ENCODE assay signal across 11 cellular contexts in the genomic region with DNA sequence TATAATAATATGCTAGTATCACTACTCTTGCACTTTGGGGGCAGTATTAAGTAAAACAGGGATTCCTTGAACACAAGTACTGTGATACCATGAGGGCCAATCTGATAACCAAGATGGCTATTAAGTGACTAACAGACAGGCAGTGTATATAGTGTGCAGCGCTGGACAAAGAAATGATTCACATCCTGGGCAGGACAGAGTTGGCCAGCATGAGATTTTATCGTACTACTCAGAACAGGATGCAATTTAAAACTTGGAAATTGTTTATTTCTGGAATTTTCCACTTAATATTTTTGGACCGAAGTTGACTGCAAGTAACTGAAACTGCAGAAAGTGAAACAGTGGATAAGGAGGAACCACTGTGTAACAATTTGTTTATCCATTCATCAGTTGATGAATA.
DNase-seq lines count a peak whose midpoint lies in the region; ATAC-seq, FAIRE-seq and TF ChIP-seq lines count a peak whose summit lies in the region.
"Had no signal": no experiment of that assay in that cellular context is flagged by ENCODE, and none has a peak within 500 bp of the region (broad histone marks: within the 10 kb centered on the region; RNA-seq: fewer than 3 reads in every experiment).

No MANE protein-coding gene starts in this region.

- no peaks in the 10 kb centered on the region for H4K20me1 ChIP-seq in H9 (ENCODE audit: control insufficient read depth, insufficient read depth, insufficient read length)

- H3K9me3 ChIP-seq in left ventricle myocardium inferior (replicated peaks) (peaks cover 11% of the 10 kb centered on the region), thyroid gland (no peaks in the 10 kb centered on the region), colonic mucosa (no peaks in the 10 kb centered on the region), H9 (ENCODE audit: control insufficient read depth, low read depth, low read length) (no peaks in the 10 kb centered on the region)

- H3K9me3 Mint-ChIP-seq in H9 = peaks cover 16 to 22% of the 10 kb centered on the region in 2 experiments

- H3K14ac ChIP-seq in H9 (ENCODE audit: insufficient read depth, low read length) = no peak overlapping the region

- H3K18ac ChIP-seq in H9 (ENCODE audit: insufficient read length, low read depth, low read length) = no peak overlapping the region

- FAIRE-seq in D721Med (lab: Jason Lieb, UNC) = no peak

- no peak overlapping the region for H4K91ac ChIP-seq in H9 (ENCODE audit: insufficient read length, low read depth, low read length)

- intact Hi-C loops in left ventricle myocardium inferior (cut with micrococcal nuclease) = no loop called here
- intact Hi-C loops in thyroid gland (cut with DNase I) = no loop called here
- intact Hi-C loops in colonic mucosa (cut with DNase I) = no loop called here

- H3K4me1 Mint-ChIP-seq in H9 = peaks cover 25 to 39% of the 10 kb centered on the region in 2 experiments
- H3K4me1 Mint-ChIP-seq: activated naive CD8-positive, alpha-beta T cell treated with anti-CD3 and anti-CD28 coated beads, Interleukin-2, amount 10 ng/mL, durations not matched to agents 7 days and 5 days had no signal

- no peak overlapping the region for H4K5ac ChIP-seq in H9 (ENCODE audit: insufficient read length, low read depth, low read length)

- H3K9ac ChIP-seq in colonic mucosa (ENCODE audit: low read depth in 2 of 2, low read length in 2 of 2) = no peak overlapping the region
- H3K9ac ChIP-seq in H9 (ENCODE audit: extremely low read depth, insufficient read length, low read length) = no peak overlapping the region

- H3K36me3 Mint-ChIP-seq in H9 (ENCODE audit: insufficient read depth in 1 of 3, low read depth in 3 of 3) = peaks cover 10 to 23% (median 11%) of the 10 kb centered on the region in 3 experiments

- peaks cover 2% of the 10 kb centered on the region; the same call in 1 of the 2 replicates for H3K27me3 Mint-ChIP-seq in H9 (ENCODE audit: low read depth)
- H3K27me3 Mint-ChIP-seq: type B pancreatic cell had no signal

- no peak overlapping the region for H3K27ac Mint-ChIP-seq in H9
- H3K27ac Mint-ChIP-seq: activated naive CD8-positive, alpha-beta T cell treated with anti-CD3 and anti-CD28 coated beads, Interleukin-2, amount 10 ng/mL, durations not matched to agents 7 days and 5 days; type B pancreatic cell had no signal

- H3K36me3 ChIP-seq in left ventricle myocardium inferior (no peaks in the 10 kb centered on the region), thyroid gland (no peaks in the 10 kb centered on the region), colonic mucosa (no peaks in the 10 kb centered on the region)

- H2BK120ac ChIP-seq in H9 (ENCODE audit: low read depth, low read length, poor library complexity, severe bottlenecking) = no peak overlapping the region

- H3K4me3 ChIP-seq in left ventricle myocardium inferior (peak overlapping the region; percentile 7), thyroid gland (replicated peaks in 1 of 3) (no peak overlapping the region), colonic mucosa (no peak overlapping the region)

- H3K27me3 ChIP-seq in left ventricle myocardium inferior (ENCODE audit: low read depth) (no peaks in the 10 kb centered on the region), thyroid gland (no peaks in the 10 kb centered on the region), colonic mucosa (no peaks in the 10 kb centered on the region), H9 (ENCODE audit: insufficient read depth, low read length) (no peaks in the 10 kb centered on the region)

- H2AK5ac ChIP-seq in H9 (ENCODE audit: insufficient read length, low read length) = no peak overlapping the region

- H3K4me2 ChIP-seq in H9 (ENCODE audit: insufficient read depth, insufficient read length, low read length) = no peak overlapping the region

- H3K27ac ChIP-seq in left ventricle myocardium inferior (replicated peaks) (peak overlapping the region; percentile 74), thyroid gland (peak overlapping the region in 2 of 3 donors; percentile 3 to 34), colonic mucosa (no peak overlapping the region), H9 (ENCODE audit: insufficient read length, low read depth, low read length) (no peak overlapping the region)

- H4K8ac ChIP-seq in H9 (replicated peaks; ENCODE audit: insufficient read length, low read depth, low read length) = no peak overlapping the region

- H3K56ac ChIP-seq in H9 (ENCODE audit: insufficient read length, low read depth, low read length) = no peak overlapping the region

- no peak for TF ChIP-seq POLR2A in thyroid gland (IDR thresholded peaks at IDR 0.05)

- no peak overlapping the region for H2BK20ac ChIP-seq in H9 (ENCODE audit: low read depth, low read length, poor library complexity, severe bottlenecking)

- 64 to 68% methylated on average over 3 of the region's 3 CpGs for WGBS in thyroid gland, 2 donors
- WGBS in H9 (ENCODE audit: extremely low coverage, insufficient read length, low lambda C conversion rate) = no CpG with 5 or more reads among the region's 3 CpGs

- H3T11ph ChIP-seq in H9 (ENCODE audit: low read length) = no peak overlapping the region

- H3K79me2 ChIP-seq in H9 (ENCODE audit: insufficient read depth, low read length) = no peaks in the 10 kb centered on the region

- peak; percentile 14 for DNase-seq in HT-29 (ENCODE audit: low spot score)
- peak; percentile 65 for DNase-seq in astrocyte of the hippocampus (ENCODE audit: low read depth, low spot score)
- DNase-seq in left ventricle myocardium inferior = no peak
- DNase-seq in thyroid gland = no peak
- no peak for DNase-seq in colonic mucosa
- no peak for DNase-seq in H9
- DNase-seq in D721Med (ENCODE audit: insufficient read length, low spot score) = no peak
- DNase-seq: activated naive CD8-positive, alpha-beta T cell treated with anti-CD3 and anti-CD28 coated beads, Interleukin-2, amount 10 ng/mL, durations not matched to agents 7 days and 5 days; NCI-H2081 treated with DMSO at 0.1 percent for 48 hours had no signal

- no peaks in the 10 kb centered on the region for H3K79me1 ChIP-seq in H9 (ENCODE audit: insufficient read depth, low read depth, low read length, poor library complexity, severe bottlenecking)

- no peak for ATAC-seq in GM21529 (IDR thresholded peaks at IDR 0.05; ENCODE audit: unreplicated experiment)

- no peak overlapping the region for H2BK5ac ChIP-seq in H9 (ENCODE audit: insufficient read length, low read length)

- no peaks in the 10 kb centered on the region for H3K23me2 ChIP-seq in H9 (ENCODE audit: insufficient read length, low read depth, low read length, poor library complexity, severe bottlenecking)

- TF ChIP-seq CTCF in left ventricle myocardium inferior (IDR thresholded peaks at IDR 0.05; ENCODE audit: borderline replicate concordance) = no peak
- no peak for TF ChIP-seq CTCF in thyroid gland (IDR thresholded peaks at IDR 0.05)
- TF ChIP-seq CTCF in colonic mucosa (IDR thresholded peaks at IDR 0.05) = no peak
- TF ChIP-seq CTCF in H9 (conservative IDR thresholded peaks at IDR 0.05) = no peak
- no peak for TF ChIP-seq CTCF in D721Med (IDR thresholded peaks at IDR 0.05; ENCODE audit: insufficient read depth, missing control alignments)

- H3K4me3 Mint-ChIP-seq in H9 = no peak overlapping the region
- H3K4me3 Mint-ChIP-seq: activated naive CD8-positive, alpha-beta T cell treated with anti-CD3 and anti-CD28 coated beads, Interleukin-2, amount 10 ng/mL, durations not matched to agents 7 days and 5 days; type B pancreatic cell had no signal

- H2BK15ac ChIP-seq in H9 (ENCODE audit: low read depth, low read length) = no peak overlapping the region

- H3K4ac ChIP-seq in H9 (ENCODE audit: low read depth, low read length) = no peak overlapping the region

- H2AFZ ChIP-seq in H9 (ENCODE audit: low read length) = no peak overlapping the region

- H3K4me1 ChIP-seq in left ventricle myocardium inferior (peaks cover 18% of the 10 kb centered on the region), thyroid gland (peaks cover 0 to 7% of the 10 kb centered on the region in 2 donors), colonic mucosa (no peaks in the 10 kb centered on the region), H9 (ENCODE audit: insufficient read depth, low read length) (no peaks in the 10 kb centered on the region; the same call in 1 of the 2 replicates)

- H3K23ac ChIP-seq in H9 (ENCODE audit: insufficient read length, low read depth, low read length) = no peak overlapping the region

- no peak overlapping the region for H2BK12ac ChIP-seq in H9 (ENCODE audit: insufficient read length, low read depth, low read length)

Comparison
In these comparisons a context has a peak if more than half of its experiments do, and no peak if none do; other contexts are left out.
1. DNase-seq: peak in HT-29 (single experiment) and astrocyte of the hippocampus (single experiment); none in left ventricle myocardium inferior (single experiment), thyroid gland (0 of 2), colonic mucosa (single experiment), H9 (single experiment) and D721Med (single experiment).
2. H3K27ac ChIP-seq: peak in left ventricle myocardium inferior (single experiment) and thyroid gland (2 of 3); none in colonic mucosa (single experiment) and H9 (single experiment).